9 cellular contexts compared by ENCODE assay signal in the genomic region with DNA sequence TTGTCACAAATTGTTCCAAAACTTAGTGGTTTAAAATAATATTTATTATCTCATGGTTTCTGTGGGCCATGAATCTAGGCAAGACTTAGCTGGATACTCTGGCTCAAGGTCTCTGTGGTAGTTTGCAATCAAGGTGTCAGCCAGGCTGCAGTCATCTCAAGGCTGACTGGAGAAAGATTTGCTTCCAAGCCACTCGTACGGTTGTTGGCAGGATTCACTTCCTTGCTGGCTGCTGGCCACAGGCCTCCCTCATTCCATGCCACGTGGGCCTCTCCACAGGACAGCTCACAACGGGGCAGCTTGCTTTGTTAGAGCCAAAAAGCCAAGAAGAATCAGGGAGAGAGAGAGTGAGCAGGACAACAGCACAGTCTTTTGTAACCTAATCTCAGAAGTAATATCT.
DNase-seq lines count a peak whose midpoint lies in the region; ATAC-seq and TF ChIP-seq lines count a peak whose summit lies in the region.
"Had no signal": no experiment of that assay in that cellular context is flagged by ENCODE, and none has a peak within 500 bp of the region (broad histone marks: within the 10 kb centered on the region; RNA-seq: fewer than 3 reads in every experiment).

No MANE protein-coding gene starts in this region.

- H3K27me3 Mint-ChIP-seq in chondrocyte (ENCODE audit: low read depth) = no peaks in the 10 kb centered on the region

- H3K4me1 ChIP-seq in HUES64 (ENCODE audit: insufficient read depth, low read length) = no peaks in the 10 kb centered on the region; the same call in 1 of the 2 replicates
- H3K4me1 ChIP-seq: BLaER1 had no signal

- peaks cover 22% of the 10 kb centered on the region for H3K36me3 ChIP-seq in HUES64 (ENCODE audit: insufficient read depth, low read length)
- H3K36me3 ChIP-seq: BLaER1 had no signal

- peaks cover 17% of the 10 kb centered on the region for H3K4me1 Mint-ChIP-seq in chondrocyte (ENCODE audit: low read depth)

- no peak for ATAC-seq in HG02798 (IDR thresholded peaks at IDR 0.05; ENCODE audit: poor library complexity, unreplicated experiment)
- ATAC-seq in GM21447 (IDR thresholded peaks at IDR 0.05; ENCODE audit: unreplicated experiment) = no peak

- peak overlapping the region; percentile 89 for H3K27ac Mint-ChIP-seq in chondrocyte (ENCODE audit: unreplicated experiment)

- H3K4me3 ChIP-seq in HUES64 (ENCODE audit: low read length) = no peak overlapping the region
- H3K4me3 ChIP-seq: BLaER1 had no signal

- no peaks in the 10 kb centered on the region for H3K27me3 ChIP-seq in HUES64 (ENCODE audit: insufficient read depth, low read length)
- H3K27me3 ChIP-seq: BLaER1 had no signal

- WGBS in HUES64 = 85% methylated on average over 4 of the region's 4 CpGs

- TF ChIP-seq CTCF in chondrocyte (IDR thresholded peaks at IDR 0.05) = no peak

- peaks cover 7% of the 10 kb centered on the region for H3K36me3 Mint-ChIP-seq in chondrocyte (ENCODE audit: low read depth)

- no peak overlapping the region for H3K9ac ChIP-seq in HUES64 (ENCODE audit: low read depth, low read length)
- H3K9ac ChIP-seq: BLaER1 had no signal

- DNase-seq in A172 (ENCODE audit: low spot score) (peak; percentile 77), chondrocyte (ENCODE audit: low spot score) (no peak), lung microvascular endothelial cell (ENCODE audit: low read depth in 2 of 2) (peak; percentile 65 to 94), OCI-M2 (lab: John Stamatoyannopoulos, UW; ENCODE audit: unreplicated experiment) (no peak)
- DNase-seq in activated effector memory CD4-positive, alpha-beta T cell treated with anti-CD3 and anti-CD28 coated beads, Interleukin-2, amount 50 U/mL, for 16 hours = no peak

- H3K9me3 Mint-ChIP-seq in chondrocyte (ENCODE audit: low read depth) = no peaks in the 10 kb centered on the region

- H3K4me3 Mint-ChIP-seq in chondrocyte (ENCODE audit: unreplicated experiment) = peak overlapping the region; percentile 1

- H3K27ac ChIP-seq in HUES64 (ENCODE audit: low read depth, low read length) = peak overlapping the region; percentile 15; the same call in 1 of the 2 replicates
- H3K27ac ChIP-seq: BLaER1 had no signal

- H3K9me3 ChIP-seq in HUES64 (ENCODE audit: insufficient read depth, low read depth, low read length) = no peaks in the 10 kb centered on the region
- H3K9me3 ChIP-seq: BLaER1 had no signal

Comparison
In these comparisons a context has a peak if more than half of its experiments do, and no peak if none do; other contexts are left out.
1. DNase-seq: peak in A172 (single experiment) and lung microvascular endothelial cell (2 of 2); none in chondrocyte (single experiment), activated effector memory CD4-positive, alpha-beta T cell treated with anti-CD3 and anti-CD28 coated beads, Interleukin-2, amount 50 U/mL, for 16 hours (single experiment) and OCI-M2 (single experiment).